Comparison of ENCODE assay signal across 23 cellular contexts in the genomic region with DNA sequence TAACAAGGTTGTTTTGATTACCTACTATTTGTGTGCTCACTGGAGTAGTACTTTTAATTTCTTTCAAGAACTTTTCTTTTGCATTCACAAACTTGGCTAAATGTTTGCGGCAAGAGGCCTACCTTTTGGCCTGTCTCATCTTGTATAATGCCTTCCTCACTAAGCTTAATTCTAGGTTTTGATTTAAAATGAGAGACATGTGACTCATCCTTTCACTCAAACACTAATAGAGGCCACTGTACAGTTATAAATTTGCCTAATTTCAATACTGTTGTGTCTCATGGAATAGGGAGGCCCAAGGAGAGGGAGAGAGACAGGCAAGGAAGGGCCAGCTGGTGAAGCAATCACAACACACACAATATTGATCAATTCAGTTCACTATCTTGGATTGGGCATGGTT.
DNase-seq lines count a peak whose midpoint lies in the region; ATAC-seq, FAIRE-seq and TF ChIP-seq lines count a peak whose summit lies in the region.
"Had no signal": no experiment of that assay in that cellular context is flagged by ENCODE, and none has a peak within 500 bp of the region (broad histone marks: within the 10 kb centered on the region; RNA-seq: fewer than 3 reads in every experiment).

No MANE protein-coding gene starts in this region.

- 100% methylated on average over 1 of the region's 1 CpG for WGBS in mammary epithelial cell (ENCODE audit: low coverage, missing lambda C conversion rate)

- ATAC-seq in esophagus mucosa, result peak; percentile 57
- ATAC-seq: A549, GM23338, HCT116 had no signal

- POLR2A ChIA-PET in MCF 10A (lab: Yijun Ruan, JAX), result interaction anchor here (1.1 to 2.9 kb wide), 3 partner anchors 8 to 19 kb away, joined by 3 to 11 read pairs (median 3); no protein-coding TSS in a partner anchor

- peaks cover 20% of the 10 kb centered on the region for H3K9me3 Mint-ChIP-seq in MCF 10A (ENCODE audit: unreplicated experiment)
- H3K9me3 Mint-ChIP-seq: GM23338, H9 had no signal

- H2AFZ ChIP-seq in mammary epithelial cell (ENCODE audit: low read depth, low read length), result no peak overlapping the region
- H2AFZ ChIP-seq: GM23338 had no signal

- peaks cover 13% of the 10 kb centered on the region for H3K4me1 ChIP-seq in mammary epithelial cell (ENCODE audit: insufficient read depth, low read length)
- H3K4me1 ChIP-seq: BE2C had no signal

- in situ Hi-C loops in mammary epithelial cell (cut with MboI; ENCODE audit: low sequenced_read_pairs in 2 of 2), result no loop called here

- peaks cover 96% of the 10 kb centered on the region for H3K79me2 ChIP-seq in mammary epithelial cell (ENCODE audit: insufficient read depth, low read length)

- no peak for TF ChIP-seq CTCF in mammary epithelial cell (conservative IDR thresholded peaks at IDR 0.05 in 1 of 2, IDR thresholded peaks at IDR 0.05 in 1 of 2; ENCODE audit: extremely low read depth in 1 of 2, insufficient read depth in 1 of 2, low read depth in 1 of 2, low read length in 2 of 2)
- TF ChIP-seq CTCF in MCF 10A (IDR thresholded peaks at IDR 0.05; ENCODE audit: unreplicated experiment), result no peak
- TF ChIP-seq CTCF in bronchial epithelial cell (IDR thresholded peaks at IDR 0.05; ENCODE audit: insufficient read depth, low read length, severe bottlenecking), result no peak
- no peak for TF ChIP-seq CTCF in WERI-Rb-1 (IDR thresholded peaks at IDR 0.05; ENCODE audit: low read depth, low read length)

- no peak overlapping the region for H3K27ac Mint-ChIP-seq in MCF 10A (ENCODE audit: low read depth, unreplicated experiment)
- H3K27ac Mint-ChIP-seq: GM23338, H9 had no signal

- H3K36me3 ChIP-seq in mammary epithelial cell (ENCODE audit: insufficient read depth, low read length) (no peaks in the 10 kb centered on the region), bronchial epithelial cell (ENCODE audit: control insufficient read depth, insufficient read depth, low read length) (no peaks in the 10 kb centered on the region), WERI-Rb-1 (peaks cover 2% of the 10 kb centered on the region)
- H3K36me3 ChIP-seq: BE2C had no signal

- H3K4me2 ChIP-seq in mammary epithelial cell (ENCODE audit: insufficient read depth, low read depth, low read length), result no peak overlapping the region
- H3K4me2 ChIP-seq: A549; BLaER1 treated with 17β-estradiol and CSF1 and Interleukin-3, amounts not matched to agents 10 nM and 100 nM; GM23338 had no signal

- H4K20me1 ChIP-seq in mammary epithelial cell (ENCODE audit: insufficient read depth, low read length), result no peaks in the 10 kb centered on the region

- H3K27me3 Mint-ChIP-seq in MCF 10A (ENCODE audit: insufficient read depth, unreplicated experiment), result no peaks in the 10 kb centered on the region
- H3K27me3 Mint-ChIP-seq: CD4-positive, alpha-beta memory T cell had no signal

- no peak for FAIRE-seq in bronchial epithelial cell (lab: Jason Lieb, UNC)
- FAIRE-seq: A549 had no signal

- intact Hi-C loops in mammary epithelial cell (cut with micrococcal nuclease), result no loop called here
- intact Hi-C loops in MCF 10A (cut with micrococcal nuclease), result no loop called here

- no peaks in the 10 kb centered on the region for H3K27me3 ChIP-seq in mammary epithelial cell (ENCODE audit: insufficient read depth, low read length)
- H3K27me3 ChIP-seq in bronchial epithelial cell (ENCODE audit: control insufficient read depth, insufficient read depth, low read length), result no peaks in the 10 kb centered on the region
- no peaks in the 10 kb centered on the region for H3K27me3 ChIP-seq in WERI-Rb-1 (ENCODE audit: insufficient read depth, low read depth, severe bottlenecking)
- H3K27me3 ChIP-seq: BE2C; BLaER1 treated with 17β-estradiol and CSF1 and Interleukin-3, amounts not matched to agents 10 nM and 100 nM had no signal

- peaks cover 48% of the 10 kb centered on the region for H3K4me1 Mint-ChIP-seq in MCF 10A (ENCODE audit: insufficient read depth, unreplicated experiment)

- peaks cover 25% of the 10 kb centered on the region for H3K36me3 Mint-ChIP-seq in MCF 10A (ENCODE audit: insufficient read depth, unreplicated experiment)

- dilution Hi-C loops in mammary epithelial cell (cut with HindIII; ENCODE audit: low sequenced_read_pairs), result no loop called here

- H3K4me3 ChIP-seq in mammary epithelial cell (replicated peaks in 1 of 3; ENCODE audit: insufficient read depth in 1 of 3, low read depth in 2 of 3, low read length in 3 of 3) (no peak overlapping the region), bronchial epithelial cell (ENCODE audit: low read depth, low read length) (no peak overlapping the region), WERI-Rb-1 (ENCODE audit: low read depth, low read length) (no peak overlapping the region)
- H3K4me3 ChIP-seq: A549; BLaER1 treated with 17β-estradiol and CSF1 and Interleukin-3, amounts not matched to agents 10 nM and 100 nM; GM23338 had no signal

- CTCF ChIA-PET in mammary epithelial cell (lab: Charles Lee; ENCODE audit: low non-redundant PET), result no interaction called here
- CTCF ChIA-PET in MCF 10A (lab: Yijun Ruan, JAX), result interaction anchor here (1.2 kb wide), 1 partner anchor 11 kb away, joined by 3 read pairs; no protein-coding TSS in a partner anchor

- peak; percentile 7 for DNase-seq in mammary epithelial cell
- DNase-seq in MCF 10A (ENCODE audit: unreplicated experiment), result no peak
- peak; percentile 14 for DNase-seq in bronchial epithelial cell (ENCODE audit: low read depth)
- DNase-seq in HuH-7.5 (ENCODE audit: low spot score), result no peak
- DNase-seq in activated effector memory CD4-positive, alpha-beta T cell treated with Interleukin-2 at 50 U/mL for 16 hours, result no peak
- no peak for DNase-seq in WERI-Rb-1
- DNase-seq: 8988T; ACHN; AML-193; BE2C; Calu3; CD4-positive, alpha-beta memory T cell; COR-L47; DMS53; DMS79 treated with DMSO at 0.1 percent for 48 hours; GF-D8; H9 had no signal

- H3K9ac ChIP-seq in mammary epithelial cell (ENCODE audit: insufficient read depth, low read length), result no peak overlapping the region
- H3K9ac ChIP-seq: BLaER1 treated with 17β-estradiol and CSF1 and Interleukin-3, amounts not matched to agents 10 nM and 100 nM had no signal

- BruUV-seq in mammary epithelial cell (replicated peaks; lab: Mats Ljungman, UMichigan), result no TSS peak
- no TSS peak for BruUV-seq in MCF 10A (replicated peaks; lab: Mats Ljungman, UMichigan)

- H3K27ac ChIP-seq in mammary epithelial cell (ENCODE audit: insufficient read depth, low read depth, low read length) (no peak overlapping the region), WERI-Rb-1 (no peak overlapping the region)
- H3K27ac ChIP-seq: A549; BLaER1 treated with 17β-estradiol and CSF1 and Interleukin-3, amounts not matched to agents 10 nM and 100 nM had no signal

- H3K9me3 ChIP-seq in mammary epithelial cell (replicated peaks; ENCODE audit: insufficient read depth, low read length) (no peaks in the 10 kb centered on the region), WERI-Rb-1 (ENCODE audit: severe bottlenecking) (peaks cover 4% of the 10 kb centered on the region)
- H3K9me3 ChIP-seq: BE2C had no signal

- no peak overlapping the region for H3K4me3 Mint-ChIP-seq in MCF 10A (ENCODE audit: unreplicated experiment)
- H3K4me3 Mint-ChIP-seq: CD14-positive monocyte, GM23338, H9 had no signal

Comparison
In these comparisons a context has a peak if more than half of its experiments do, and no peak if none do; other contexts are left out.
1. DNase-seq: peak in mammary epithelial cell (single experiment) and bronchial epithelial cell (single experiment); none in MCF 10A (single experiment), HuH-7.5 (single experiment), activated effector memory CD4-positive, alpha-beta T cell treated with Interleukin-2 at 50 U/mL for 16 hours (single experiment) and WERI-Rb-1 (single experiment).